Comparison of ENCODE assay signal across 1 cellular context in the genomic region with DNA sequence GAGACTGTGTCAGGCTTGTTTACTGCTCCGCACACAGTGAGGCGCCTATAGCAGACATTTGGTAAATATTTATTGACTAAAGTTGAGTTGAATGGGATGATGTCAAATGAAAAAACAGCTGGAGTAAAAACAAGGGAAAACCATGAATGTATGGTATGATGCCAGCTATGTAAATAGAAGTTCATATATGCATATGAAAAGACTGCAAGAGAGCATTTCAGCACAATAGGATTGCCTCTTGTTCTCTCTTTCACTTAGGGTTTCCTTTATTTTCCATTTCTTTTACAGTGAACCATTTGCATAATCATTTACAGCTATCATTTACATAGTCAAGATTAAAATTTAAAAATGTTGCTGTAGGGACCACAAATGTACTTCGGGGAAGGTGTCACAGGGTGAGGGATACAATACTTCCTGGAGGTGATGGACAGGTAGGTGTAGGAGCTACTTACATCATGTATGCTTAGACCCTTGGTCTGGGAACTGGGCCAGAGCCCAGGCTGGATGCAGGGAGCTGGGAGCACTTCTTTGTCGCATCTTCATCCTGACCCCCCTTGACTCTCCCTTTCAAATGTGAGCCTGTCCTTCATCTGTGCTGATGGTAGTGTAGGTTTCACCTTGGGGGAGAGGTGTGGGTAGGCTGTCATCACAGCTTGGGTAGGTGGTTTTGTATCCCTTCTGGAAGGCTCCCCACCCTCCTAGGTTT.
A peak's percentile ranks its signal among the peaks of the same experiment; 100 is the strongest.
TF ChIP-seq lines count a peak whose summit lies in the region.

No MANE protein-coding gene starts in this region.

TF ChIP-seq in H1, 55 proteins besides CTCF, POLR2A, EP300 and RAD21:
- no peak for TF ChIP-seq SUZ12 (IDR thresholded peaks at IDR 0.05; ENCODE audit: low read length)
- TF ChIP-seq TCF12 (IDR thresholded peaks at IDR 0.05; ENCODE audit: low read depth, low read length), result peak; percentile 56; the same call in 1 of the 2 replicates
- TF ChIP-seq HDAC2 (IDR thresholded peaks at IDR 0.05; ENCODE audit: borderline replicate concordance in 1 of 2, low read depth in 2 of 2, low read length in 2 of 2), result 0 out of 4 replicates have a peak, but pooled peaks of 1 of the 2 experiments have one; percentile 10
- TF ChIP-seq MAFK (IDR thresholded peaks at IDR 0.05; ENCODE audit: low read depth, low read length), result no peak
- no peak for TF ChIP-seq CREB1 (IDR thresholded peaks at IDR 0.05)
- no peak for TF ChIP-seq TAF7 (optimal IDR thresholded peaks at IDR 0.05; ENCODE audit: borderline replicate concordance, low read depth, low read length)
- TF ChIP-seq POLR2AphosphoS5 (IDR thresholded peaks at IDR 0.05; ENCODE audit: low read depth, low read length), result no peak
